ENCODE assay signal across 8 cellular contexts in the genomic region with DNA sequence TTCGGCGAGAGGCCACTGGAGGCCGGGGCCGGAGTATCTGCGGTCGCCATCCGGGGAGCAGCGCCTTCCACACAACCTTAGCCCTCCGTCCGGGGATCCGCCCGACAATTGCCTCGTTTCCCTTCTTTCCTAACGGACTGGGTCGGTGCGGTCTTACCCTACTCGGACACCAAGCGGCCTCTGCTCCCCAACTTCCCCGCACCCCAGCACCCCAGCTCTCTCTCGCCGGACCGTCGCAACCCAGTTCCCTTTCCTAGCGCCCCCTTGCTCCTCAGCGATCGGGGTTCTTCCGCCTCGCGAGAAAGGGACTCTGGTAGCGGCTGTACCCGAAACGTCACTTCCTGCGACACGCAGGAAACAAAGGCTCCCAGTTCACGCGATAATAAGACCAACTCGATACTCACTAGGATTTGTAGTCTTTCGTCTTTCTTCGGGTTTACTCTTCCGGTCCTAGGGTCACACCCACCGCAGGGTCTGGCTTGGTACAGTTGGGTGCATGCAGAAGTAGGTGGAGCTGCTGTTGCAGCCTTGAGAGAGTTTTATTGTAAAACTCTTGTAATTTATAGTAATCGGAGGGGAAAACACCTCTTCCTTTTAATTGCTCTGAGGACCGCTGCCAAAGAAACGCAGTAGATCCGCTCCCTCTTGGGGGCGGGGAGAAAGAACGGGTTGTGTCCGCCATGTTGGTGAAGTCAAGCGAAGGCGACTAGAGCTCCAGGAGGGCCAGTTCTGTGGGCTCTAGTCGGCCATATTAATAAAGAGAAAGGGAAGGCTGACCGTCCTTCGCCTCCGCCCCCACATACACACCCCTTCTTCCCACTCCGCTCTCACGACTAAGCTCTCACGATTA. TPM values are rescaled to one million over a fixed set of nuclear protein-coding genes. Genes with fewer than 3 reads are reported as not detected.
DNase-seq lines count a peak whose midpoint lies in the region; ATAC-seq and TF ChIP-seq lines count a peak whose summit lies in the region.

THAP2 (plus strand) TSS at position 741 of the 850 bp plus-strand sequence. CDS start 209 bp downstream, outside the sequence.
A gene with protein sequence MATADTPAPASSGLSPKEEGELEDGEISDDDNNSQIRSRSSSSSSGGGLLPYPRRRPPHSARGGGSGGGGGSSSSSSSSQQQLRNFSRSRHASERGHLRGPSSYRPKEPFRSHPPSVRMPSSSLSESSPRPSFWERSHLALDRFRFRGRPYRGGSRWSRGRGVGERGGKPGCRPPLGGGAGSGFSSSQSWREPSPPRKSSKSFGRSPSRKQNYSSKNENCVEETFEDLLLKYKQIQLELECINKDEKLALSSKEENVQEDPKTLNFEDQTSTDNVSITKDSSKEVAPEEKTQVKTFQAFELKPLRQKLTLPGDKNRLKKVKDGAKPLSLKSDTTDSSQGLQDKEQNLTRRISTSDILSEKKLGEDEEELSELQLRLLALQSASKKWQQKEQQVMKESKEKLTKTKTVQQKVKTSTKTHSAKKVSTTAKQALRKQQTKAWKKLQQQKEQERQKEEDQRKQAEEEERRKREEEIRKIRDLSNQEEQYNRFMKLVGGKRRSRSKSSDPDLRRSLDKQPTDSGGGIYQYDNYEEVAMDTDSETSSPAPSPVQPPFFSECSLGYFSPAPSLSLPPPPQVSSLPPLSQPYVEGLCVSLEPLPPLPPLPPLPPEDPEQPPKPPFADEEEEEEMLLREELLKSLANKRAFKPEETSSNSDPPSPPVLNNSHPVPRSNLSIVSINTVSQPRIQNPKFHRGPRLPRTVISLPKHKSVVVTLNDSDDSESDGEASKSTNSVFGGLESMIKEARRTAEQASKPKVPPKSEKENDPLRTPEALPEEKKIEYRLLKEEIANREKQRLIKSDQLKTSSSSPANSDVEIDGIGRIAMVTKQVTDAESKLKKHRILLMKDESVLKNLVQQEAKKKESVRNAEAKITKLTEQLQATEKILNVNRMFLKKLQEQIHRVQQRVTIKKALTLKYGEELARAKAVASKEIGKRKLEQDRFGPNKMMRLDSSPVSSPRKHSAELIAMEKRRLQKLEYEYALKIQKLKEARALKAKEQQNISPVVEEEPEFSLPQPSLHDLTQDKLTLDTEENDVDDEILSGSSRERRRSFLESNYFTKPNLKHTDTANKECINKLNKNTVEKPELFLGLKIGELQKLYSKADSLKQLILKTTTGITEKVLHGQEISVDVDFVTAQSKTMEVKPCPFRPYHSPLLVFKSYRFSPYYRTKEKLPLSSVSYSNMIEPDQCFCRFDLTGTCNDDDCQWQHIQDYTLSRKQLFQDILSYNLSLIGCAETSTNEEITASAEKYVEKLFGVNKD (N-terminal part only) (minus strand): TSS at position 288 of the 850 bp plus-strand sequence. CDS start 238 bp downstream, at position 50.

- no peaks in the 10 kb centered on the region for H3K27me3 Mint-ChIP-seq in activated T-cell treated with anti-CD3 and anti-CD28 coated beads, Interleukin-2, amount 50 U/mL, for 4 hours (ENCODE audit: low read depth)

- peaks cover 20% of the 10 kb centered on the region for H3K36me3 ChIP-seq in PC-3 (ENCODE audit: low read depth, low read length)
- H3K36me3 ChIP-seq in muscle layer of colon (ENCODE audit: insufficient read depth, low read length), result peaks cover 11% of the 10 kb centered on the region

- H3K4me1 ChIP-seq in PC-3 (ENCODE audit: insufficient read depth, low read length), result peaks cover 18% of the 10 kb centered on the region
- peaks cover 27% of the 10 kb centered on the region for H3K4me1 ChIP-seq in muscle layer of colon (ENCODE audit: insufficient read depth, low read length)

- H3K4me3 ChIP-seq in Jurkat, Clone E6-1 (ENCODE audit: low read length), result peak within 1 kb of the TSS; percentile 98
- H3K4me3 ChIP-seq in PC-3 (ENCODE audit: low read length) (peak within 1 kb of the TSS; percentile 95), muscle layer of colon (ENCODE audit: low read depth in 1 of 2, low read length in 2 of 2) (peak within 1 kb of the TSS; percentile 84 to 96)

- peak; percentile 48 for TF ChIP-seq CTCF in PC-3 (conservative IDR thresholded peaks at IDR 0.05; ENCODE audit: low read depth, low read length)

- DNase-seq in DMS53 treated with DMSO at 0.1 percent for 48 hours (lab: John Stamatoyannopoulos, UW; ENCODE audit: unreplicated experiment), result peak; percentile 100
- peak; percentile 99 for DNase-seq in Jurkat, Clone E6-1 (ENCODE audit: low read depth, low spot score)
- DNase-seq in PC-3, result peak; percentile 99
- DNase-seq in activated T-cell treated with anti-CD3 and anti-CD28 coated beads, Interleukin-2, amount 50 U/mL, for 4 hours, result peak; percentile 82
- peak; percentile 69 for DNase-seq in stimulated activated CD8-positive, alpha-beta memory T cell treated with anti-CD3 and anti-CD28 coated beads, Interleukin-7, amount 100 ng/mL, for 24 hours (ENCODE audit: low read depth)

- peak within 1 kb of the TSS; percentile 97 for H3K4me2 ChIP-seq in PC-3 (ENCODE audit: low read length)

- peaks cover 70% of the 10 kb centered on the region for H3K79me2 ChIP-seq in PC-3 (ENCODE audit: low read length)

- no TSS peak for BruUV-seq in PC-3 (replicated peaks; lab: Mats Ljungman, UMichigan)

- POLR2A ChIA-PET in PC-3 (lab: Charles Lee; ENCODE audit: unreplicated experiment), result interaction anchor here (0.6 to 0.8 kb wide), 5 partner anchors 11 to 633 kb away, joined by 3 to 8 read pairs (median 4); no protein-coding TSS in a partner anchor

- ATAC-seq in GM21619 (IDR thresholded peaks at IDR 0.05; ENCODE audit: unreplicated experiment) (peak; percentile 91), PC-3 (peak; percentile 87), esophagus mucosa (peak; percentile 93)
- peak; percentile 83 to 86 for ATAC-seq in activated T-cell treated with anti-CD3 and anti-CD28 coated beads, Interleukin-2, amount 50 U/mL, for 4 hours

- CTCF ChIA-PET in PC-3 (lab: Charles Lee), result interaction anchor here (0.6 to 1.5 kb wide), 3 partner anchors 22 to 83 kb away, joined by 3 to 6 read pairs (median 5); partner anchors contain the start of gene TMEM19

- H4K20me1 ChIP-seq in PC-3 (ENCODE audit: low read length), result peaks cover 18% of the 10 kb centered on the region

- H2AFZ ChIP-seq in PC-3 (ENCODE audit: low read length), result peak within 1 kb of the TSS; percentile 94

- H3K9me3 ChIP-seq in PC-3 (ENCODE audit: low read length), result no peaks in the 10 kb centered on the region
- no peaks in the 10 kb centered on the region for H3K9me3 ChIP-seq in muscle layer of colon (ENCODE audit: low read length)

- H3F3A ChIP-seq in PC-3 (ENCODE audit: low read length, unreplicated experiment), result no peaks in the 10 kb centered on the region

- H3K9ac ChIP-seq in PC-3 (ENCODE audit: low read length) (peak within 1 kb of the TSS; percentile 95), muscle layer of colon (ENCODE audit: low read length) (peak within 1 kb of the TSS; percentile 96)

- H3K27me3 ChIP-seq in PC-3 (ENCODE audit: low read length) (no peaks in the 10 kb centered on the region), muscle layer of colon (ENCODE audit: control insufficient read depth in 1 of 2, insufficient read depth in 2 of 2, low read length in 2 of 2) (no peaks in the 10 kb centered on the region)

- no peaks in the 10 kb centered on the region for H3K9me2 ChIP-seq in PC-3 (replicated peaks; ENCODE audit: low read length)

- H3K27ac ChIP-seq in PC-3 (ENCODE audit: low read length), result peak within 1 kb of the TSS; percentile 87
- H3K27ac ChIP-seq in muscle layer of colon (ENCODE audit: low read depth, low read length), result peak within 1 kb of the TSS; percentile 82

- H3K4me3 Mint-ChIP-seq in activated T-cell treated with anti-CD3 and anti-CD28 coated beads, Interleukin-2, amount 50 U/mL, for 4 hours, result peak within 1 kb of the TSS; percentile 99

- peaks cover 39% of the 10 kb centered on the region for H3K4me1 Mint-ChIP-seq in activated T-cell treated with anti-CD3 and anti-CD28 coated beads, Interleukin-2, amount 50 U/mL, for 4 hours (ENCODE audit: low read depth)

- H3K36me3 Mint-ChIP-seq in activated T-cell treated with anti-CD3 and anti-CD28 coated beads, Interleukin-2, amount 50 U/mL, for 4 hours (ENCODE audit: insufficient read depth), result peaks cover 26% of the 10 kb centered on the region

- intact Hi-C loops in PC-3 (cut with micrococcal nuclease), result loop anchor here (1.0 to 2.0 kb wide), 3 partner anchors 23 to 91 kb away; partner anchors contain the start of genes RAB21 and TMEM19

- no peaks in the 10 kb centered on the region for H3K9me3 Mint-ChIP-seq in activated T-cell treated with anti-CD3 and anti-CD28 coated beads, Interleukin-2, amount 50 U/mL, for 4 hours

RNA-seq across cellular contexts. Expression of gene THAP2, which starts in this region (rescaled TPM):
- polyA plus RNA-seq in Jurkat, Clone E6-1 (2012; ENCODE audit: insufficient read depth, insufficient read length), result 6.3 TPM
- total RNA-seq in PC-3 (2014; rRNA removed) (1.2 and 2.4 TPM in 2 replicates), esophagus mucosa (4.8 TPM)
- 10 to 100 TPM in 2 of 3 donors, 1 to 10 TPM in 1; 6.5 to 11.6 (median 10.1) TPM for total RNA-seq in activated T-cell treated with anti-CD3 and anti-CD28 coated beads, Interleukin-2, amount 50 U/mL, for 4 hours

RNA-seq across cellular contexts. Expression of the second gene that starts in this region (rescaled TPM):
- 21.9 TPM for polyA plus RNA-seq in Jurkat, Clone E6-1 (2012; ENCODE audit: insufficient read depth, insufficient read length)
- total RNA-seq in PC-3 (2014; rRNA removed) (13.7 and 18.5 TPM in 2 replicates), esophagus mucosa (29.0 TPM)
- 10 to 100 TPM; 26.1 to 37.2 (median 28.6) TPM for total RNA-seq in activated T-cell treated with anti-CD3 and anti-CD28 coated beads, Interleukin-2, amount 50 U/mL, for 4 hours

Comparison
In these comparisons a context has a peak if more than half of its experiments do, and no peak if none do; other contexts are left out.
1. Peak in every context shown above with its lines: DNase-seq, ATAC-seq, H3K4me3 ChIP-seq and H3K27ac ChIP-seq.